In the genomic region with DNA sequence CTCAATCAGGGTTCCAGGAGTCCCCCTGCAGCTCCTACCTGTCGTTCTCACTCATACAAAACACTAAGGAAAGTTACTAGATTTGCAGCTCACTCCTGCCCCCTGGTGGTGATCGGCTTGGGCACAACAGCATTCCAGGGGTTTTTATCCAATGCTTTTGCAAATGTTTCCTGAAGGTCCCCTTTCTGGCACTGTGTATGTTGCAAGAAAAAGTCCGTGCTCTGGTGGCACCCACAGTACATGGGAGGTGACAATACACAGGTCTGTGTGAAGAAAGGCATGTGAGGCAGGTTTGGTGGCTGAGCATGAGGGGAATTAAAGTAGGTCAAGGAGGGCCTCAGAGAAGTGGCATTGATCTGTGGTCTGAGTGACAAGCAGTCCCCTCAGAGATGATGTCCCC, we compare ENCODE assay signal across 8 cellular contexts. TPM values are rescaled to one million over a fixed set of nuclear protein-coding genes. Genes with fewer than 3 reads are reported as not detected.
A peak's percentile ranks its signal among the peaks of the same experiment; 100 is the strongest.
DNase-seq lines count a peak whose midpoint lies in the region; ATAC-seq and TF ChIP-seq lines count a peak whose summit lies in the region.

No MANE protein-coding gene starts in this region.

- peak; percentile 80 for DNase-seq in AG08395 (ENCODE audit: low spot score)
- DNase-seq in H4 (ENCODE audit: low spot score) = peak; percentile 68
- DNase-seq in NCI-H510A (lab: John Stamatoyannopoulos, UW) = peak; percentile 61
- DNase-seq in activated CD4-positive, alpha-beta T cell treated with anti-CD3 and anti-CD28 coated beads for 24 hours (ENCODE audit: low read depth in 2 of 2) = peak; percentile 80 to 87
- DNase-seq in chondrocyte (ENCODE audit: low spot score) = no peak
- DNase-seq in left lung = peak; percentile 81 to 89
- DNase-seq in stimulated activated CD4-positive, alpha-beta T cell treated with anti-CD3 and anti-CD28 coated beads, TNF-alpha, amount 100 ng/mL, for 24 hours (ENCODE audit: low read depth in 3 of 3) = peak; percentile 68 to 83 (median 72)
- DNase-seq in amniotic stem cell (lab: John Stamatoyannopoulos, UW) = no peak

- H3K4me1 Mint-ChIP-seq in chondrocyte (ENCODE audit: low read depth) = no peaks in the 10 kb centered on the region

- H3K36me3 Mint-ChIP-seq in chondrocyte (ENCODE audit: low read depth) = peaks cover 6% of the 10 kb centered on the region

- no peak overlapping the region for H3K4me3 ChIP-seq in left lung

- H3K4me3 Mint-ChIP-seq in chondrocyte (ENCODE audit: unreplicated experiment) = no peak overlapping the region

- TF ChIP-seq CTCF in chondrocyte (IDR thresholded peaks at IDR 0.05) = peak; percentile 95
- peak; percentile 78 to 95 for TF ChIP-seq CTCF in left lung (IDR thresholded peaks at IDR 0.05)

- H3K9me3 Mint-ChIP-seq in chondrocyte (ENCODE audit: low read depth) = no peaks in the 10 kb centered on the region

- intact Hi-C loops in left lung (cut with DNase I) = no loop called here

- no peaks in the 10 kb centered on the region for H3K27me3 Mint-ChIP-seq in chondrocyte (ENCODE audit: low read depth)

- H3K4me1 ChIP-seq in left lung = peaks cover 5 to 21% of the 10 kb centered on the region in 2 donors

- no peak overlapping the region for H3K27ac ChIP-seq in left lung

- ATAC-seq in left lung = peak; percentile 84

- no peaks in the 10 kb centered on the region for H3K27me3 ChIP-seq in left lung

- H3K36me3 ChIP-seq in left lung = peaks cover 0 to 38% of the 10 kb centered on the region in 2 donors

- H3K9me3 ChIP-seq in left lung = no peaks in the 10 kb centered on the region

- H3K27ac Mint-ChIP-seq in chondrocyte (ENCODE audit: unreplicated experiment) = no peak overlapping the region

RNA-seq across cellular contexts. Expression of gene TYK2, which starts 8.6 kb away (rescaled TPM):
- total RNA-seq in H4 (2014; rRNA removed; shearing (Covaris generic)) = 28.2 and 37.1 TPM in 2 replicates
- total RNA-seq in chondrocyte (94.4 to 132 TPM (median 104 TPM) in 3 replicates), left lung (100 to 1,000 TPM; 133 to 175 TPM)

RNA-seq across cellular contexts. Expression of gene CDC37, which starts 14.4 kb away (rescaled TPM):
- 105 and 132 TPM in 2 replicates for total RNA-seq in H4 (2014; rRNA removed; shearing (Covaris generic))
- total RNA-seq in chondrocyte = 137 to 159 TPM (median 141 TPM) in 3 replicates
- total RNA-seq in left lung = 100 to 1,000 TPM; 120 to 148 TPM

RNA-seq across cellular contexts. Expression of gene PDE4A, which starts 31.4 kb away (rescaled TPM):
- total RNA-seq in H4 (2014; rRNA removed; shearing (Covaris generic)) = 1.0 and 1.1 TPM in 2 replicates
- total RNA-seq in chondrocyte (16.8 to 18.9 TPM (median 18.8 TPM) in 3 replicates), left lung (10 to 100 TPM; 21.4 to 21.6 TPM)

RNA-seq across cellular contexts. Expression of gene ICAM3, which starts 49.5 kb away (rescaled TPM):
- 7.3 and 11.2 TPM in 2 replicates for total RNA-seq in H4 (2014; rRNA removed; shearing (Covaris generic))
- total RNA-seq in chondrocyte (14.0 to 17.0 TPM (median 15.3 TPM) in 3 replicates), left lung (10 to 100 TPM; 17.3 to 44.8 TPM)

RNA-seq across cellular contexts. Expression of gene RAVER1, which starts 55.6 kb away (rescaled TPM):
- 7.1 and 8.2 TPM in 2 replicates for total RNA-seq in H4 (2014; rRNA removed; shearing (Covaris generic))
- total RNA-seq in chondrocyte = 32.3 to 38.2 TPM (median 33.0 TPM) in 3 replicates
- 10 to 100 TPM; 30.9 to 38.7 TPM for total RNA-seq in left lung

Comparison
In these comparisons a context has a peak if more than half of its experiments do, and no peak if none do; other contexts are left out.
1. DNase-seq: peak in AG08395 (single experiment), H4 (single experiment), NCI-H510A (single experiment), activated CD4-positive, alpha-beta T cell treated with anti-CD3 and anti-CD28 coated beads for 24 hours (2 of 2), left lung (2 of 2) and stimulated activated CD4-positive, alpha-beta T cell treated with anti-CD3 and anti-CD28 coated beads, TNF-alpha, amount 100 ng/mL, for 24 hours (3 of 3); none in chondrocyte (single experiment) and amniotic stem cell (single experiment).